ENCODE assay signal across 10 cellular contexts in the genomic region with DNA sequence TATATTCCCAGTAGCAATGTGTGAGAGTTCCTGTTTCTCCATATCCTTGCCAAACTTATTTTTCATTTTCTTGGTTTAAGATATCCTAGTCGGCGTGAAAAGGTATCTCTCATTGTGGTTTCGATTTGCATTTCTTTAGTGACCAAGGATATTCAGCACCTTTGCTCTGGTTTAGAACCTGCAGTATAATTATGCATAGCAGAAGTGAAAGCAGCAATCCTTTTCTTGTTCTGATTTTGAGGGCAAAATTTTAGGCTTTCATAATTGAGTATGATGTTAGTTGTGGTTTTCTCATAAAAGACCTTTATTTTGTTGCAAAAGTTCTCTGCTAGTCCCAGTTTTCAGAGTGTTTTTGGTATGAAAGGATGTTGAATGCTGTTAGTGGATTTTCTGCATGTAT.
DNase-seq lines count a peak whose midpoint lies in the region; ATAC-seq and TF ChIP-seq lines count a peak whose summit lies in the region.
"Had no signal": no experiment of that assay in that cellular context is flagged by ENCODE, and none has a peak within 500 bp of the region (broad histone marks: within the 10 kb centered on the region; RNA-seq: fewer than 3 reads in every experiment).

No MANE protein-coding gene starts in this region.

- DNase-seq in GM20000 (ENCODE audit: low spot score) (peak; percentile 24), activated B cell treated with CpG ODN at 0.5 μM for 24 hours (no peak), UCSD-AML1 (lab: John Stamatoyannopoulos, UW; ENCODE audit: unreplicated experiment) (no peak), mesothelial cell of epicardium (ENCODE audit: low spot score in 2 of 2, unreplicated experiment in 2 of 2) (no peak), DMS 273 (lab: John Stamatoyannopoulos, UW; ENCODE audit: unreplicated experiment) (no peak), neural progenitor cell (ENCODE audit: low spot score) (no peak)
- DNase-seq: activated CD4-positive, alpha-beta T cell treated with anti-CD3 and anti-CD28 coated beads, Interleukin-2, amount 50 U/mL, for 1 hour; psoas muscle had no signal

- no peaks in the 10 kb centered on the region for H3K4me1 ChIP-seq in neural progenitor cell
- H3K4me1 ChIP-seq: psoas muscle had no signal

- no peaks in the 10 kb centered on the region for H3K79me2 ChIP-seq in neural progenitor cell (ENCODE audit: low read depth)

- peaks cover 4% of the 10 kb centered on the region for H3K9me3 Mint-ChIP-seq in activated B cell treated with CpG ODN at 0.5 μM for 24 hours
- H3K9me3 Mint-ChIP-seq in mesothelial cell of epicardium = peaks cover 34% of the 10 kb centered on the region
- peaks cover 3% of the 10 kb centered on the region for H3K9me3 Mint-ChIP-seq in neural progenitor cell

- no peak for TF ChIP-seq POLR2A in GM18505 (IDR thresholded peaks at IDR 0.05; ENCODE audit: borderline replicate concordance, extremely low read depth, insufficient read depth, insufficient read length)

- H4K20me1 ChIP-seq in neural progenitor cell (ENCODE audit: low read depth) = no peaks in the 10 kb centered on the region

- no peak overlapping the region for H2AFZ ChIP-seq in neural progenitor cell (replicated peaks)

- H3K27ac ChIP-seq in neural progenitor cell = no peak overlapping the region
- H3K27ac ChIP-seq: psoas muscle had no signal

- H3K4me3 Mint-ChIP-seq in activated B cell treated with CpG ODN at 0.5 μM for 24 hours (peak overlapping the region; percentile 52), mesothelial cell of epicardium (no peak overlapping the region), neural progenitor cell (no peak overlapping the region)

- H3K36me3 Mint-ChIP-seq in activated B cell treated with CpG ODN at 0.5 μM for 24 hours (ENCODE audit: low read depth) (no peaks in the 10 kb centered on the region), mesothelial cell of epicardium (peaks cover 13% of the 10 kb centered on the region), neural progenitor cell (no peaks in the 10 kb centered on the region)

- no peaks in the 10 kb centered on the region for H3K36me3 ChIP-seq in neural progenitor cell

- no peak overlapping the region for H3K4me2 ChIP-seq in neural progenitor cell

- ATAC-seq in GM18505 (IDR thresholded peaks at IDR 0.05; ENCODE audit: unreplicated experiment) = peak; percentile 90
- peak; percentile 83 for ATAC-seq in HG03097 (IDR thresholded peaks at IDR 0.05; ENCODE audit: low FRiP score, unreplicated experiment)
- ATAC-seq in activated B cell treated with CpG ODN at 0.5 μM for 24 hours (ENCODE audit: low read depth) = peak; percentile 73
- ATAC-seq: psoas muscle had no signal

- no peaks in the 10 kb centered on the region for H3K9me3 ChIP-seq in neural progenitor cell (ENCODE audit: low read depth)
- H3K9me3 ChIP-seq: psoas muscle had no signal

- H3K4me3 ChIP-seq in neural progenitor cell = no peak overlapping the region
- H3K4me3 ChIP-seq: psoas muscle had no signal

- no peak overlapping the region for H3K9ac ChIP-seq in neural progenitor cell

- no peaks in the 10 kb centered on the region for H3F3A ChIP-seq in neural progenitor cell (ENCODE audit: low read depth)

- H3K27me3 Mint-ChIP-seq in activated B cell treated with CpG ODN at 0.5 μM for 24 hours = no peaks in the 10 kb centered on the region
- no peaks in the 10 kb centered on the region for H3K27me3 Mint-ChIP-seq in mesothelial cell of epicardium (ENCODE audit: low read depth)
- peaks cover 3% of the 10 kb centered on the region for H3K27me3 Mint-ChIP-seq in neural progenitor cell (ENCODE audit: insufficient read depth, low read depth)

- intact Hi-C loops in activated B cell treated with CpG ODN at 0.5 μM for 24 hours (cut with micrococcal nuclease) = loop anchor here (1.0 to 5.0 kb wide), 2 partner anchors 48 to 100 kb away; no protein-coding TSS in a partner anchor

- no peaks in the 10 kb centered on the region for H3K27me3 ChIP-seq in neural progenitor cell

- H3K4me1 Mint-ChIP-seq in activated B cell treated with CpG ODN at 0.5 μM for 24 hours (peaks cover 26% of the 10 kb centered on the region), mesothelial cell of epicardium (peaks cover 8% of the 10 kb centered on the region), neural progenitor cell (no peaks in the 10 kb centered on the region)

- POLR2A ChIA-PET in activated B cell treated with CpG ODN at 0.5 μM for 24 hours (lab: Charles Lee) = no interaction called here

- CTCF ChIA-PET in activated B cell treated with CpG ODN at 0.5 μM for 24 hours (lab: Charles Lee) = no interaction called here

- H3K27ac Mint-ChIP-seq in activated B cell treated with CpG ODN at 0.5 μM for 24 hours (peak overlapping the region; percentile 53), mesothelial cell of epicardium (no peak overlapping the region), neural progenitor cell (no peak overlapping the region)

- TF ChIP-seq CTCF in GM20000 (IDR thresholded peaks at IDR 0.05; ENCODE audit: extremely low read depth, missing control alignments) = no peak
- no peak for TF ChIP-seq CTCF in activated B cell treated with CpG ODN at 0.5 μM for 24 hours (IDR thresholded peaks at IDR 0.05)
- no peak for TF ChIP-seq CTCF in mesothelial cell of epicardium (IDR thresholded peaks at IDR 0.05; ENCODE audit: unreplicated experiment)
- no peak for TF ChIP-seq CTCF in neural progenitor cell (IDR thresholded peaks at IDR 0.05)
